Comparison of ENCODE assay signal across 1 cellular context in the genomic region with DNA sequence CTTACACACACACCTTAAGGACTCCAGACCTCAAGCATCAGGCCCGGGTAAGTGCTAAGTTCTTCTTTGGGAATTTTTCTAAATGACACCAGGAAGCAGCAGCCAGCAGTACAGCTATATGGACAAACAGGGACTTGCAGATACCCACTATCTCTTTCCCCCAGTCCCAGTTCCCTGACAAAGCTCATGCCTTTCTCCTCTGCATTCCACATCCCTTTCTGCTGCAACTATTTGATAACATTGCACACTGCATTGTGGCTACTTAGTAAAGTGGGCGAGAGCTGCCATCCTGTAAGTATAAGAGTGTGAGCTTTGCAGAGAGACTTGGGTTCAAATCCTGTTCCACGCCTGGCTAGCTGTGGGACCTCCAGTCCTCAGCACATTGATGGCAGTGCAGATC.
TF ChIP-seq lines count a peak whose summit lies in the region.

No MANE protein-coding gene starts in this region.

TF ChIP-seq in K562, 482 proteins besides CTCF, POLR2A, EP300 and RAD21 (continued from another document):
- TF ChIP-seq, protein P1, sequence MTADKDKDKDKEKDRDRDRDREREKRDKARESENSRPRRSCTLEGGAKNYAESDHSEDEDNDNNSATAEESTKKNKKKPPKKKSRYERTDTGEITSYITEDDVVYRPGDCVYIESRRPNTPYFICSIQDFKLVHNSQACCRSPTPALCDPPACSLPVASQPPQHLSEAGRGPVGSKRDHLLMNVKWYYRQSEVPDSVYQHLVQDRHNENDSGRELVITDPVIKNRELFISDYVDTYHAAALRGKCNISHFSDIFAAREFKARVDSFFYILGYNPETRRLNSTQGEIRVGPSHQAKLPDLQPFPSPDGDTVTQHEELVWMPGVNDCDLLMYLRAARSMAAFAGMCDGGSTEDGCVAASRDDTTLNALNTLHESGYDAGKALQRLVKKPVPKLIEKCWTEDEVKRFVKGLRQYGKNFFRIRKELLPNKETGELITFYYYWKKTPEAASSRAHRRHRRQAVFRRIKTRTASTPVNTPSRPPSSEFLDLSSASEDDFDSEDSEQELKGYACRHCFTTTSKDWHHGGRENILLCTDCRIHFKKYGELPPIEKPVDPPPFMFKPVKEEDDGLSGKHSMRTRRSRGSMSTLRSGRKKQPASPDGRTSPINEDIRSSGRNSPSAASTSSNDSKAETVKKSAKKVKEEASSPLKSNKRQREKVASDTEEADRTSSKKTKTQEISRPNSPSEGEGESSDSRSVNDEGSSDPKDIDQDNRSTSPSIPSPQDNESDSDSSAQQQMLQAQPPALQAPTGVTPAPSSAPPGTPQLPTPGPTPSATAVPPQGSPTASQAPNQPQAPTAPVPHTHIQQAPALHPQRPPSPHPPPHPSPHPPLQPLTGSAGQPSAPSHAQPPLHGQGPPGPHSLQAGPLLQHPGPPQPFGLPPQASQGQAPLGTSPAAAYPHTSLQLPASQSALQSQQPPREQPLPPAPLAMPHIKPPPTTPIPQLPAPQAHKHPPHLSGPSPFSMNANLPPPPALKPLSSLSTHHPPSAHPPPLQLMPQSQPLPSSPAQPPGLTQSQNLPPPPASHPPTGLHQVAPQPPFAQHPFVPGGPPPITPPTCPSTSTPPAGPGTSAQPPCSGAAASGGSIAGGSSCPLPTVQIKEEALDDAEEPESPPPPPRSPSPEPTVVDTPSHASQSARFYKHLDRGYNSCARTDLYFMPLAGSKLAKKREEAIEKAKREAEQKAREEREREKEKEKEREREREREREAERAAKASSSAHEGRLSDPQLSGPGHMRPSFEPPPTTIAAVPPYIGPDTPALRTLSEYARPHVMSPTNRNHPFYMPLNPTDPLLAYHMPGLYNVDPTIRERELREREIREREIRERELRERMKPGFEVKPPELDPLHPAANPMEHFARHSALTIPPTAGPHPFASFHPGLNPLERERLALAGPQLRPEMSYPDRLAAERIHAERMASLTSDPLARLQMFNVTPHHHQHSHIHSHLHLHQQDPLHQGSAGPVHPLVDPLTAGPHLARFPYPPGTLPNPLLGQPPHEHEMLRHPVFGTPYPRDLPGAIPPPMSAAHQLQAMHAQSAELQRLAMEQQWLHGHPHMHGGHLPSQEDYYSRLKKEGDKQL (CRISPR knock-in tag; IDR thresholded peaks at IDR 0.05; ENCODE audit: borderline replicate concordance): no peak
- TF ChIP-seq CHAMP1 (IDR thresholded peaks at IDR 0.05): no peak
- TF ChIP-seq PHB (CRISPR knock-in tag; IDR thresholded peaks at IDR 0.05): no peak
- no peak for TF ChIP-seq ZFPM2 (CRISPR knock-in tag; IDR thresholded peaks at IDR 0.05)
- peak; percentile 61 for TF ChIP-seq NFIC (IDR thresholded peaks at IDR 0.05)
- no peak for TF ChIP-seq MCM7 (IDR thresholded peaks at IDR 0.05)
- no peak for TF ChIP-seq FOXJ2 (tag; IDR thresholded peaks at IDR 0.05)
- TF ChIP-seq ZNF121 (CRISPR knock-in tag; conservative IDR thresholded peaks at IDR 0.05): no peak
- TF ChIP-seq ARID1B (IDR thresholded peaks at IDR 0.05): peak; percentile 92
- TF ChIP-seq PHB2 (IDR thresholded peaks at IDR 0.05; ENCODE audit: low read depth): no peak
- no peak for TF ChIP-seq TEAD2 (tag; IDR thresholded peaks at IDR 0.05)
- no peak for TF ChIP-seq COPS2 (conservative IDR thresholded peaks at IDR 0.05)
- no peak for TF ChIP-seq KHSRP (IDR thresholded peaks at IDR 0.05)
- TF ChIP-seq ZBTB7A (IDR thresholded peaks at IDR 0.05; ENCODE audit: borderline replicate concordance, control insufficient read depth, low read depth, low read length): no peak
TF ChIP-seq in K562: peak in this region for 28.
